ENCODE assay signal across 9 cellular contexts in the genomic region with DNA sequence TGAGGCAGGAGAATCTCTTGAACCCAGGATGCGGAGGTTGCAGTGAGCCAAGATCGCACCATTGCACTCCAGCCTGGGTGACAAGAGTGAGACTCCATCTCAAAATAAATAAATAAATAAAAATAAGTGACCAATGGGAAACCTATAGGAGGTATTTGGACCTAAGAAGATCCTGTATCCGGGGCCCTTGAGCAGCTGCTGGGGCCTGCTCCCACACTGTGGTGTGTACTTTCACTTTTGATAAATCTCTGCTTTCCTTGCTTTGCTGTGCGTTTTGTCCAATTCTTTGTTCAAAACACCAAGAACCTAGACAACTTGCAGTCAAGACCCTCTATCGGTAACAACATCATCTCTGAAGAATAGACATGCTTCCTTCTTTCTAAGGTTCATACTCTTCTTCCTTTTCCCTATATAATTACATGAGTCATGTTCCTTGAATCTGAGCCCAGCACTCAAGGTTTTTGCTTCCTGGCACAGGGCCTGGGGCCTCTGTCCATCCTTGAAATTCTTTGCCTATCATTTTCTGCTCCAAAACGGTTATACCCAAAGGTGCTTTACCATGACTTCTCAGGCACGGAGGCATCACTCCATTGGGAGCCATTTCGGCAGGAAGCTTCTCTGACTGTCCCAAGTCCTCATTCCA. TPM values are rescaled to one million over a fixed set of nuclear protein-coding genes. Genes with fewer than 3 reads are reported as not detected.
DNase-seq lines count a peak whose midpoint lies in the region; ATAC-seq and TF ChIP-seq lines count a peak whose summit lies in the region.
"Had no signal": no experiment of that assay in that cellular context is flagged by ENCODE, and none has a peak within 500 bp of the region (broad histone marks: within the 10 kb centered on the region; RNA-seq: fewer than 3 reads in every experiment).

No MANE protein-coding gene starts in this region.

- CTCF ChIA-PET in HCT116 (lab: Charles Lee) = no interaction called here
- CTCF ChIA-PET in activated CD8-positive, alpha-beta T cell treated with anti-CD3 and anti-CD28 coated beads for 36 hours (lab: Charles Lee) = no interaction called here

- peak overlapping the region; percentile 67 for H2AFZ ChIP-seq in HCT116 (ENCODE audit: low read depth, low read length, poor library complexity, severe bottlenecking)

- H3K9me3 ChIP-seq in HCT116 (ENCODE audit: control insufficient read depth in 1 of 2, insufficient read depth in 1 of 2, low read depth in 1 of 2, low read length in 2 of 2) = no peaks in the 10 kb centered on the region
- H3K9me3 ChIP-seq in T-helper 17 cell (ENCODE audit: control insufficient read depth, low read length, poor library complexity, severe bottlenecking) = no peaks in the 10 kb centered on the region
- H3K9me3 ChIP-seq in thoracic aorta = no peaks in the 10 kb centered on the region
- H3K9me3 ChIP-seq: right lobe of liver had no signal

- RAD21 ChIA-PET in HCT116 (lab: Charles Lee; ENCODE audit: low non-redundant PET in 1 of 2, low total read pairs in 2 of 2, uncharacterized antibody in 2 of 2, unreplicated experiment in 2 of 2) = no interaction called here

- peak overlapping the region; percentile 69 for H3K4me2 ChIP-seq in HCT116 (ENCODE audit: low read length)

- H3K27ac Mint-ChIP-seq in T-helper 17 cell = no peak overlapping the region
- H3K27ac Mint-ChIP-seq in activated CD8-positive, alpha-beta T cell treated with anti-CD3 and anti-CD28 coated beads for 36 hours = no peak overlapping the region

- DNase-seq in HCT116 (ENCODE audit: low read depth, low spot score) = no peak
- DNase-seq in T-helper 17 cell = no peak
- peak; percentile 60 for DNase-seq in fibroblast of villous mesenchyme (ENCODE audit: low read depth)
- DNase-seq in thoracic aorta (ENCODE audit: low spot score) = no peak
- DNase-seq in GF-D8 (lab: John Stamatoyannopoulos, UW) = no peak
- no peak for DNase-seq in activated CD8-positive, alpha-beta T cell treated with anti-CD3 and anti-CD28 coated beads for 36 hours
- DNase-seq: left colon, right lobe of liver had no signal

- H3K4me1 ChIP-seq in HCT116 (ENCODE audit: control insufficient read depth in 1 of 2, insufficient read depth in 2 of 2, low read length in 2 of 2) (peaks cover 3 to 6% of the 10 kb centered on the region in 2 experiments; a peak in 3 of 4 replicates), thoracic aorta (ENCODE audit: control insufficient read depth in 1 of 2, low read depth in 2 of 2) (peaks cover 12 to 46% of the 10 kb centered on the region in 2 donors)
- H3K4me1 ChIP-seq: right lobe of liver had no signal

- BruUV-seq in HCT116 (replicated peaks; lab: Mats Ljungman, UMichigan) = no TSS peak

- intact Hi-C loops in HCT116 (cut with micrococcal nuclease) = no loop called here
- intact Hi-C loops in activated CD8-positive, alpha-beta T cell treated with anti-CD3 and anti-CD28 coated beads for 36 hours (cut with micrococcal nuclease) = no loop called here

- H3K27ac ChIP-seq in HCT116 (ENCODE audit: low read depth, low read length) = no peak overlapping the region
- H3K27ac ChIP-seq in thoracic aorta = peak overlapping the region; percentile 5 to 62
- H3K27ac ChIP-seq: right lobe of liver had no signal

- no peaks in the 10 kb centered on the region for H3K36me3 Mint-ChIP-seq in T-helper 17 cell (ENCODE audit: low read depth)
- H3K36me3 Mint-ChIP-seq in activated CD8-positive, alpha-beta T cell treated with anti-CD3 and anti-CD28 coated beads for 36 hours (ENCODE audit: low read depth) = no peaks in the 10 kb centered on the region

- H3K36me3 ChIP-seq in HCT116 (ENCODE audit: control insufficient read depth in 1 of 2, insufficient read depth in 2 of 2, low read length in 2 of 2) (no peaks in the 10 kb centered on the region), thoracic aorta (no peaks in the 10 kb centered on the region)
- H3K36me3 ChIP-seq: right lobe of liver had no signal

- no peaks in the 10 kb centered on the region for H4K20me1 ChIP-seq in HCT116 (ENCODE audit: insufficient read depth)

- H3K4me3 Mint-ChIP-seq in T-helper 17 cell = peak overlapping the region; percentile 5
- no peak overlapping the region for H3K4me3 Mint-ChIP-seq in activated CD8-positive, alpha-beta T cell treated with anti-CD3 and anti-CD28 coated beads for 36 hours

- no peak overlapping the region for H3K4me3 ChIP-seq in HCT116 (replicated peaks in 1 of 2; ENCODE audit: low read depth in 1 of 2, low read length in 2 of 2)
- no peak overlapping the region for H3K4me3 ChIP-seq in fibroblast of villous mesenchyme (ENCODE audit: low read depth, low read length)
- H3K4me3 ChIP-seq in thoracic aorta = peak overlapping the region; percentile 30
- H3K4me3 ChIP-seq: right lobe of liver had no signal

- no peak for TF ChIP-seq POLR2A in HCT116 (IDR thresholded peaks at IDR 0.05; ENCODE audit: borderline replicate concordance, extremely low read depth, insufficient read depth, insufficient read length)

- peaks cover 15% of the 10 kb centered on the region for H3K27me3 Mint-ChIP-seq in T-helper 17 cell
- H3K27me3 Mint-ChIP-seq in activated CD8-positive, alpha-beta T cell treated with anti-CD3 and anti-CD28 coated beads for 36 hours = peaks cover 6% of the 10 kb centered on the region

- H3K27me3 ChIP-seq in HCT116 (ENCODE audit: insufficient read depth, low read length) = no peaks in the 10 kb centered on the region
- H3K27me3 ChIP-seq in thoracic aorta (replicated peaks; ENCODE audit: insufficient read depth) = no peaks in the 10 kb centered on the region
- H3K27me3 ChIP-seq: right lobe of liver had no signal

- H3K9me2 ChIP-seq in HCT116 (ENCODE audit: insufficient read depth) = no peaks in the 10 kb centered on the region

- H3K4me1 Mint-ChIP-seq in T-helper 17 cell = peaks cover 6% of the 10 kb centered on the region
- no peaks in the 10 kb centered on the region for H3K4me1 Mint-ChIP-seq in activated CD8-positive, alpha-beta T cell treated with anti-CD3 and anti-CD28 coated beads for 36 hours (ENCODE audit: low read depth)

- H3K9ac ChIP-seq in HCT116 (ENCODE audit: low read length) = no peak overlapping the region

- POLR2A ChIA-PET in HCT116 (lab: Charles Lee) = no interaction called here
- POLR2A ChIA-PET in activated CD8-positive, alpha-beta T cell treated with anti-CD3 and anti-CD28 coated beads for 36 hours (lab: Charles Lee) = no interaction called here

- no peaks in the 10 kb centered on the region for H3K79me2 ChIP-seq in HCT116 (ENCODE audit: insufficient read depth, low read length)

- no peak for TF ChIP-seq CTCF in HCT116 (IDR thresholded peaks at IDR 0.05 in 2 of 3, conservative IDR thresholded peaks at IDR 0.05 in 1 of 3; ENCODE audit: borderline replicate concordance in 1 of 3, insufficient read depth in 1 of 3, low read depth in 2 of 3, low read length in 2 of 3)
- no peak for TF ChIP-seq CTCF in fibroblast of villous mesenchyme (IDR thresholded peaks at IDR 0.05; ENCODE audit: insufficient read depth, low read depth, low read length)
- no peak for TF ChIP-seq CTCF in thoracic aorta (IDR thresholded peaks at IDR 0.05)
- TF ChIP-seq CTCF in activated CD8-positive, alpha-beta T cell treated with anti-CD3 and anti-CD28 coated beads for 36 hours (IDR thresholded peaks at IDR 0.05) = no peak

- no peak for TF ChIP-seq RAD21 in HCT116 (IDR thresholded peaks at IDR 0.05; ENCODE audit: low read depth)

- no peaks in the 10 kb centered on the region for H3K9me3 Mint-ChIP-seq in activated CD8-positive, alpha-beta T cell treated with anti-CD3 and anti-CD28 coated beads for 36 hours

- ATAC-seq in HCT116 (peak; percentile 52), T-helper 17 cell (no peak), thoracic aorta (ENCODE audit: insufficient number of reproducible peaks, low FRiP score, low read depth) (no peak), GM21515 (IDR thresholded peaks at IDR 0.05; ENCODE audit: unreplicated experiment) (no peak)
- ATAC-seq in activated CD8-positive, alpha-beta T cell treated with anti-CD3 and anti-CD28 coated beads for 36 hours = no peak
- ATAC-seq: left colon had no signal

TF ChIP-seq in HCT116, 20 proteins besides CTCF, POLR2A, EP300 and RAD21:
- TF ChIP-seq FOSL1 (IDR thresholded peaks at IDR 0.05; ENCODE audit: low read depth) (peak; percentile 38; the same call in 1 of the 2 replicates), CBX3 (IDR thresholded peaks at IDR 0.05; ENCODE audit: low read depth) (0 out of 2 replicates have a peak, but pooled peaks have one; percentile 28), EZH2 (IDR thresholded peaks at IDR 0.05) (no peak), JUND (IDR thresholded peaks at IDR 0.05) (peak; percentile 28; the same call in 1 of the 2 replicates)
TF ChIP-seq in HCT116: peak in this region for 3.

RNA-seq across cellular contexts. Expression of gene PNMA8C, which starts 14.2 kb away (rescaled TPM):
- total RNA-seq in HCT116 (2021; ENCODE audit: unreplicated experiment) (not detected), T-helper 17 cell (under 1 TPM; 0.10 to 0.12 TPM), fibroblast of villous mesenchyme (under 0.01 TPM in 2 replicates), thoracic aorta (1 to 10 TPM; 1.2 to 5.2 TPM)
- polyA plus RNA-seq in HCT116 (2012) = not detected in 2 replicates
- not detected for total RNA-seq in activated CD8-positive, alpha-beta T cell treated with anti-CD3 and anti-CD28 coated beads for 36 hours
- total RNA-seq: right lobe of liver had no signal

RNA-seq across cellular contexts. Expression of gene PNMA8A, which starts 28.4 kb away (rescaled TPM):
- total RNA-seq in HCT116 (2021; ENCODE audit: unreplicated experiment) (not detected), T-helper 17 cell (not detected), fibroblast of villous mesenchyme (0.97 and 9.9 TPM in 2 replicates), thoracic aorta (10 to 100 TPM in 1 of 2 donors, 1 to 10 TPM in 1; 5.1 to 14.6 TPM)
- polyA plus RNA-seq in HCT116 (2012) = not detected in 2 replicates
- total RNA-seq in activated CD8-positive, alpha-beta T cell treated with anti-CD3 and anti-CD28 coated beads for 36 hours = not detected

RNA-seq across cellular contexts. Expression of gene CCDC8, which starts 29.6 kb away (rescaled TPM):
- total RNA-seq in HCT116 (2021; ENCODE audit: unreplicated experiment) = 0.10 TPM
- polyA plus RNA-seq in HCT116 (2012) = 0.01 TPM in 1 of 2 replicates, not detected in the other
- not detected for total RNA-seq in T-helper 17 cell
- 8.6 and 12.9 TPM in 2 replicates for total RNA-seq in fibroblast of villous mesenchyme
- total RNA-seq in thoracic aorta = 10 to 100 TPM; 22.6 to 23.0 TPM
- total RNA-seq in activated CD8-positive, alpha-beta T cell treated with anti-CD3 and anti-CD28 coated beads for 36 hours = not detected

RNA-seq across cellular contexts. Expression of gene PNMA8B, which starts 52.7 kb away (rescaled TPM):
- total RNA-seq in HCT116 (2021; ENCODE audit: unreplicated experiment) (0.10 TPM), T-helper 17 cell (under 1 TPM; 0.17 to 0.18 TPM), fibroblast of villous mesenchyme (0.32 and 0.43 TPM in 2 replicates), thoracic aorta (1 to 10 TPM; 4.4 to 4.9 TPM)
- polyA plus RNA-seq in HCT116 (2012) = not detected in 2 replicates
- not detected for total RNA-seq in activated CD8-positive, alpha-beta T cell treated with anti-CD3 and anti-CD28 coated beads for 36 hours
